In genomic region chr17:80010283-80010858, GRCh38 we compare ENCODE assay signal across 29 cellular contexts. TPM values are rescaled to one million over a fixed set of nuclear protein-coding genes. Genes with fewer than 3 reads are reported as not detected.
"Had no signal": no experiment of that assay in that cellular context is flagged by ENCODE, and none has a peak within 500 bp of the region (broad histone marks: within the 10 kb centered on the region; RNA-seq: fewer than 3 reads in every experiment).

No MANE protein-coding gene starts in this region.

- ATAC-seq: activated CD8-positive, alpha-beta T cell treated with anti-CD3 and anti-CD28 coated beads for 36 hours; activated naive CD8-positive, alpha-beta T cell treated with anti-CD3 and anti-CD28 coated beads, Interleukin-2, amount 50 U/mL, for 24 hours; K562; PC-3; Right ventricle myocardium inferior had no signal

- H3K4me3 ChIP-seq: K562 had no signal

- DNase-seq: activated CD4-positive, alpha-beta T cell treated with anti-CD3 and anti-CD28 coated beads, Interleukin-2, amount 10 ng/mL, durations not matched to agents 24 days and 14 days; activated CD4-positive, alpha-beta T cell treated with anti-CD3 and anti-CD28 coated beads, Interleukin-2, amount 50 U/mL, for 4 hours; activated CD8-positive, alpha-beta T cell treated with anti-CD3 and anti-CD28 coated beads for 36 hours; activated naive CD4-positive, alpha-beta T cell treated with anti-CD3 and anti-CD28 coated beads, Interleukin-2, amount 10 ng/mL, durations not matched to agents 7 days and 5 days; activated naive CD8-positive, alpha-beta T cell treated with anti-CD3 and anti-CD28 coated beads, Interleukin-2, amount 50 U/mL, for 24 hours; activated T-cell treated with anti-CD3 and anti-CD28 coated beads, Interleukin-2, amount 50 U/mL, for 24 hours; anterior cingulate cortex; caudate nucleus; NCI-H1092 treated with DMSO at 0.1 percent for 48 hours; NCI-H146; NCI-H187; NCI-H2029 treated with DMSO at 0.1 percent for 48 hours; NCI-H2107; NCI-H2171; NCI-H510A; NCI-H526; NCI-H748 treated with DMSO at 0.1 percent for 48 hours; NK-92 treated with Interleukin-12 subunit alpha and Interleukin-12 subunit beta, amount 100 ng/mL, for 24 hours; PC-3; SW 1271; T-helper 1 cell; T-helper 2 cell; T-helper 9 cell had no signal

- FAIRE-seq: bronchial epithelial cell, K562, RCC 7860 had no signal

- H3K27ac ChIP-seq: RWPE1 had no signal

RNA-seq across cellular contexts. Expression of gene CCDC40, which starts 26.1 kb away (rescaled TPM):
- total RNA-seq: activated T-helper 2 cell treated with anti-CD3 and anti-CD28 coated beads, Interferon-gamma antibody, Interleukin-2, Interleukin-4, amounts not matched to agents 10 μg/mL and 5 μg/mL and 100 μg/mL, durations not matched to agents 14 hours and 24 hours and 36 hours had no signal
